In the genomic region with DNA sequence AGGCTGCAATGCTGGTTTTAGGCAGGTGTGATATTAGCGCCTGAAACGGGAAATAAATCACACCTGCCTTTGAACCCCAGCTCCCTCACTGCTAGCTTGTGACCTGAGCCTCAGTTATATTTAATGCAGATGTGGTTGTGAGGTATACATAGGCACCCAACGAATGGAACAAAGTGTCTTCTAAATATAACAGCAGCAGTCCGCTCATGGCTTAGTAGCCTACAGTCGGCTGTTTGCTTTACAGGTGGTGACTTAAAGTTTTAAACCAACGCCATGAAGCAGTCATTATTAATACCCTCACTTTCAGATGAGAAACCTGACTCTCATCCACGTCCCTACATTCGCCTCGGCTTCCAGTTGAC, we compare ENCODE assay signal across 8 cellular contexts. TPM values are rescaled to one million over a fixed set of nuclear protein-coding genes. Genes with fewer than 3 reads are reported as not detected.
A peak's percentile ranks its signal among the peaks of the same experiment; 100 is the strongest.
DNase-seq lines count a peak whose midpoint lies in the region; ATAC-seq and TF ChIP-seq lines count a peak whose summit lies in the region.

No MANE protein-coding gene starts in this region.

- peaks cover 12% of the 10 kb centered on the region for H3K9me3 Mint-ChIP-seq in activated CD4-positive, alpha-beta memory T cell treated with anti-CD3 and anti-CD28 coated beads, Interleukin-2, amount 10 ng/mL, durations not matched to agents 7 days and 5 days

- peaks cover 39% of the 10 kb centered on the region for H3K4me1 ChIP-seq in left ventricle myocardium inferior

- peak overlapping the region; percentile 46 for H3K27ac Mint-ChIP-seq in activated CD4-positive, alpha-beta memory T cell treated with anti-CD3 and anti-CD28 coated beads, Interleukin-2, amount 10 ng/mL, durations not matched to agents 7 days and 5 days

- POLR2A ChIA-PET in activated CD4-positive, alpha-beta memory T cell treated with anti-CD3 and anti-CD28 coated beads, Interleukin-2, amount 10 ng/mL, durations not matched to agents 7 days and 5 days (lab: Charles Lee) = interaction anchor here (0.5 to 1.7 kb wide), 6 partner anchors 13 to 384 kb away, joined by 3 to 5 read pairs (median 4); a partner anchor contains a TSS

- CTCF ChIA-PET in activated CD4-positive, alpha-beta memory T cell treated with anti-CD3 and anti-CD28 coated beads, Interleukin-2, amount 10 ng/mL, durations not matched to agents 7 days and 5 days (lab: Charles Lee) = interaction anchor here (1.1 to 5.5 kb wide), 4 partner anchors 21 to 779 kb away, joined by 3 to 32 read pairs (median 7); a partner anchor contains a TSS

- peaks cover 17% of the 10 kb centered on the region for H3K27me3 Mint-ChIP-seq in activated CD4-positive, alpha-beta memory T cell treated with anti-CD3 and anti-CD28 coated beads, Interleukin-2, amount 10 ng/mL, durations not matched to agents 7 days and 5 days

- TF ChIP-seq CTCF in left ventricle myocardium inferior (IDR thresholded peaks at IDR 0.05; ENCODE audit: borderline replicate concordance) = no peak

- H3K9me3 ChIP-seq in left ventricle myocardium inferior (replicated peaks) = peaks cover 4% of the 10 kb centered on the region

- no peaks in the 10 kb centered on the region for H3K36me3 ChIP-seq in left ventricle myocardium inferior

- H3K4me3 Mint-ChIP-seq in activated CD4-positive, alpha-beta memory T cell treated with anti-CD3 and anti-CD28 coated beads, Interleukin-2, amount 10 ng/mL, durations not matched to agents 7 days and 5 days = peak overlapping the region; percentile 99

- H3K36me3 Mint-ChIP-seq in activated CD4-positive, alpha-beta memory T cell treated with anti-CD3 and anti-CD28 coated beads, Interleukin-2, amount 10 ng/mL, durations not matched to agents 7 days and 5 days (ENCODE audit: low read depth) = peaks cover 21% of the 10 kb centered on the region

- H3K27me3 ChIP-seq in left ventricle myocardium inferior (ENCODE audit: low read depth) = no peaks in the 10 kb centered on the region

- ATAC-seq in GM19025 (IDR thresholded peaks at IDR 0.05; ENCODE audit: low read depth, unreplicated experiment) (peak; percentile 17), HG03354 (IDR thresholded peaks at IDR 0.05; ENCODE audit: poor library complexity, severe bottlenecking, unreplicated experiment) (peak; percentile 49)

- H3K4me1 Mint-ChIP-seq in activated CD4-positive, alpha-beta memory T cell treated with anti-CD3 and anti-CD28 coated beads, Interleukin-2, amount 10 ng/mL, durations not matched to agents 7 days and 5 days = peaks cover 31% of the 10 kb centered on the region

- H3K4me3 ChIP-seq in left ventricle myocardium inferior (peak overlapping the region; percentile 89), skeletal muscle cell (ENCODE audit: low read depth, low read length) (peak overlapping the region; percentile 73)

- peak overlapping the region; percentile 87 for H3K27ac ChIP-seq in left ventricle myocardium inferior (replicated peaks)

- in situ Hi-C loops in ACHN (cut with HindIII; ENCODE audit: low pct_ligation_motif_present, low pct_unique_long_range_greater_than_20kb, low sequenced_read_pairs) = no loop called here

- intact Hi-C loops in left ventricle myocardium inferior (cut with micrococcal nuclease) = no loop called here

- DNase-seq in ACHN (peak; percentile 6), left ventricle myocardium inferior (no peak), skeletal muscle cell (ENCODE audit: low read depth) (no peak), NCI-H2227 (lab: John Stamatoyannopoulos, UW; ENCODE audit: unreplicated experiment) (no peak)
- no peak for DNase-seq in activated CD4-positive, alpha-beta memory T cell treated with anti-CD3 and anti-CD28 coated beads, Interleukin-2, amount 10 ng/mL, durations not matched to agents 7 days and 5 days
- no peak for DNase-seq in stimulated activated CD4-positive, alpha-beta T cell treated with anti-CD3 and anti-CD28 coated beads, Interleukin-4, amount 100 ng/mL, for 24 hours

RNA-seq across cellular contexts. Expression of a gene that starts 0.6 kb away (rescaled TPM):
- 1 to 10 TPM; 3.1 to 4.2 TPM for total RNA-seq in activated CD4-positive, alpha-beta memory T cell treated with anti-CD3 and anti-CD28 coated beads, Interleukin-2, amount 10 ng/mL, durations not matched to agents 7 days and 5 days
- total RNA-seq in left ventricle myocardium inferior = 3.7 TPM
